In genomic region chr7:42511027-42511426, GRCh38 we compare ENCODE assay signal across 16 cellular contexts.
DNase-seq lines count a peak whose midpoint lies in the region; TF ChIP-seq lines count a peak whose summit lies in the region.
"Had no signal": no experiment of that assay in that cellular context is flagged by ENCODE, and none has a peak within 500 bp of the region (broad histone marks: within the 10 kb centered on the region; RNA-seq: fewer than 3 reads in every experiment).

No MANE protein-coding gene starts in this region.

- H3K4ac ChIP-seq in trophoblast cell (ENCODE audit: low read depth, low read length) = no peak overlapping the region

- H3K14ac ChIP-seq in trophoblast cell (ENCODE audit: low read length) = no peak overlapping the region

- peaks cover 12% of the 10 kb centered on the region for H3K4me1 ChIP-seq in GM23248 (ENCODE audit: insufficient read depth)
- H3K4me1 ChIP-seq in adipocyte (ENCODE audit: control insufficient read depth, insufficient read depth, low read length) = no peaks in the 10 kb centered on the region
- H3K4me1 ChIP-seq in trophoblast cell (ENCODE audit: control insufficient read depth in 1 of 2, insufficient read depth in 2 of 2, low read length in 2 of 2) = no peaks in the 10 kb centered on the region
- H3K4me1 ChIP-seq: BE2C, HAP-1 had no signal

- no peak overlapping the region for H2BK12ac ChIP-seq in trophoblast cell (ENCODE audit: low read length)

- H3K79me1 ChIP-seq in trophoblast cell (ENCODE audit: low read length) = no peaks in the 10 kb centered on the region

- no peak overlapping the region for H3K18ac ChIP-seq in trophoblast cell (ENCODE audit: low read length)

- H3K9ac ChIP-seq in GM23248 = no peak overlapping the region
- no peak overlapping the region for H3K9ac ChIP-seq in adipocyte (ENCODE audit: low read length)
- no peak overlapping the region for H3K9ac ChIP-seq in trophoblast cell (ENCODE audit: low read length)

- no peak overlapping the region for H2AK5ac ChIP-seq in trophoblast cell (ENCODE audit: low read length)

- DNase-seq in GM23248 = peak; percentile 57
- DNase-seq in adipocyte (ENCODE audit: low read depth) = peak; percentile 8
- DNase-seq in fibroblast of mammary gland (ENCODE audit: low read depth) = peak; percentile 23
- peak; percentile 38 to 77 for DNase-seq in trophoblast cell
- DNase-seq in SKM-1 treated with dmso at 0.1 percent for 144 hours (lab: John Stamatoyannopoulos, UW; ENCODE audit: unreplicated experiment) = no peak
- DNase-seq in NCI-H2107 (lab: John Stamatoyannopoulos, UW) = no peak
- DNase-seq in activated T-cell treated with anti-CD3 and anti-CD28 coated beads, Interleukin-2, amount 50 U/mL, for 48 hours = no peak
- DNase-seq in D341Med (ENCODE audit: low spot score) = no peak
- DNase-seq: BE2C; CD4-positive, alpha-beta memory T cell; NCI-H1436 treated with DMSO at 0.1 percent for 48 hours; NCI-H2081; NCI-H446; NCI-H748 treated with DMSO at 0.1 percent for 48 hours; Right ventricle myocardium superior had no signal

- no peak overlapping the region for H3K27ac ChIP-seq in GM23248
- no peak overlapping the region for H3K27ac ChIP-seq in trophoblast cell (ENCODE audit: low read depth, low read length)

- H3K4me2 ChIP-seq in GM23248 (ENCODE audit: unreplicated experiment) = peak overlapping the region; percentile 59
- H3K4me2 ChIP-seq in trophoblast cell (ENCODE audit: low read length) = no peak overlapping the region

- no peak overlapping the region for H3K23ac ChIP-seq in trophoblast cell (ENCODE audit: low read length)

- H3K36me3 ChIP-seq in GM23248 (ENCODE audit: low read depth) (no peaks in the 10 kb centered on the region), adipocyte (ENCODE audit: control insufficient read depth, insufficient read depth, low read length, severe bottlenecking) (no peaks in the 10 kb centered on the region), trophoblast cell (ENCODE audit: control insufficient read depth in 1 of 2, insufficient read depth in 2 of 2, low read length in 2 of 2) (no peaks in the 10 kb centered on the region)
- H3K36me3 ChIP-seq: BE2C, HAP-1 had no signal

- no peaks in the 10 kb centered on the region for H3K79me2 ChIP-seq in GM23248 (ENCODE audit: insufficient read depth)
- H3K79me2 ChIP-seq in trophoblast cell (ENCODE audit: control insufficient read depth, insufficient read depth, low read length, poor library complexity) = no peaks in the 10 kb centered on the region

- no peaks in the 10 kb centered on the region for H3K9me2 ChIP-seq in GM23248 (ENCODE audit: insufficient read depth)

- in situ Hi-C loops in GM23248 (cut with MboI) = no loop called here

- H3K27me3 ChIP-seq in GM23248 (replicated peaks; ENCODE audit: insufficient read depth) (no peaks in the 10 kb centered on the region), adipocyte (replicated peaks; ENCODE audit: control insufficient read depth, insufficient read depth, low read length) (no peaks in the 10 kb centered on the region), trophoblast cell (ENCODE audit: insufficient read depth, low read length) (no peaks in the 10 kb centered on the region)
- H3K27me3 ChIP-seq: BE2C had no signal

- H3K4me3 ChIP-seq in GM23248 (no peak overlapping the region), adipocyte (ENCODE audit: low read length) (no peak overlapping the region), fibroblast of mammary gland (ENCODE audit: control insufficient read depth, low read depth, low read length) (no peak overlapping the region), trophoblast cell (ENCODE audit: low read depth, low read length) (no peak overlapping the region)
- H3K4me3 ChIP-seq: HAP-1 had no signal

- H4K20me1 ChIP-seq in GM23248 (ENCODE audit: insufficient read depth) = no peaks in the 10 kb centered on the region

- 72% methylated on average over 2 of the region's 2 CpGs for WGBS in GM23248 (ENCODE audit: low coverage in 1 of 2, low lambda C conversion rate in 2 of 2, missing lambda C conversion rate in 2 of 2), 2 experiments
- WGBS in trophoblast cell (ENCODE audit: extremely low coverage, insufficient coverage, insufficient read length) = no CpG with 5 or more reads among the region's 2 CpGs

- H4K12ac ChIP-seq in trophoblast cell (ENCODE audit: low read depth, low read length) = no peak overlapping the region

- H2BK120ac ChIP-seq in trophoblast cell (ENCODE audit: insufficient read depth, low read length, poor library complexity) = no peak overlapping the region

- no peak for TF ChIP-seq CTCF in fibroblast of mammary gland (conservative IDR thresholded peaks at IDR 0.05; ENCODE audit: control insufficient read depth, insufficient read depth, low read depth, low read length)

- H2AFZ ChIP-seq in GM23248 (0 out of 2 replicates have a peak overlapping the region, but pooled peaks have one; percentile 10), trophoblast cell (ENCODE audit: insufficient read depth, low read length, poor library complexity) (no peak overlapping the region)

- H2BK5ac ChIP-seq in trophoblast cell (ENCODE audit: low read depth, low read length, poor library complexity) = no peak overlapping the region

- no peak overlapping the region for H4K8ac ChIP-seq in trophoblast cell (ENCODE audit: low read depth, low read length)

- no peak overlapping the region for H4K91ac ChIP-seq in trophoblast cell (ENCODE audit: low read depth, low read length)

- H3K9me3 ChIP-seq in GM23248 (ENCODE audit: low read depth) = no peaks in the 10 kb centered on the region
- no peaks in the 10 kb centered on the region for H3K9me3 ChIP-seq in adipocyte (ENCODE audit: control insufficient read depth, low read length)
- H3K9me3 ChIP-seq in trophoblast cell (ENCODE audit: insufficient read depth, low read depth, low read length) = peaks cover 3% of the 10 kb centered on the region
- H3K9me3 ChIP-seq: BE2C, HAP-1 had no signal

- H3F3A ChIP-seq in GM23248 (ENCODE audit: insufficient read depth) = peaks cover 9% of the 10 kb centered on the region

Comparison
In these comparisons a context has a peak if more than half of its experiments do, and no peak if none do; other contexts are left out.
1. DNase-seq: peak in GM23248 (single experiment), adipocyte (single experiment), fibroblast of mammary gland (single experiment) and trophoblast cell (2 of 2); none in SKM-1 treated with dmso at 0.1 percent for 144 hours (single experiment), NCI-H2107 (single experiment), activated T-cell treated with anti-CD3 and anti-CD28 coated beads, Interleukin-2, amount 50 U/mL, for 48 hours (0 of 2) and D341Med (single experiment).